ENCODE assay signal across 8 cellular contexts in the genomic region with DNA sequence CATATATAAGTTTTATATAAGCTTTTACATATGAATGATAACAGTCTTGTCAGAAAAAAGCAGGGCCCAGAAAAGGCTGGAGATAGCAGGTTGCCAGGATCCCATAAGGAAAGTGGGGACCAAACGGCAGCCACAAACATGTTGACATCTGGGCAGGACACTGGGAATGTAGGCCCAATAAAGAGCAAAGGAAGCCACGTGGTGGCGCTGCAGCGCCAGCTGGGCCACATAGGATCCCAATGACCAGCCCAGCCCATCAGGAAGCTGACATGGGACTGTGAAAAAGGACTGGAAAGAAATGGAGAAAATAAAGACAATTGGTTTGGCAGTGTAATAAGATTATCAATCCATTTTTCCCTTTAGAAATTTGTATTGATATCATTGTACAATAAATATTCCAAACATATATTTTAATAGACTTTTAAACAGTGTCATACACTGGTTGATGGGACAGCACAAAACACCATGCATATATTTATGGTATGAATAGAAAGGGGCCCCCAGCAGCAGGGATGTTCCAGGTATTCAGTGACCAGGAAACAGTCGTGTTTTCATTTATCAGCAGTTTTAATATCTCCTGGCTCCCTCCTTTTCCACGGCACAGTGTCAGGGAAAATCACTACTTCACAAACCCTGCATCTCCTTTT.
DNase-seq lines count a peak whose midpoint lies in the region; ATAC-seq, FAIRE-seq and TF ChIP-seq lines count a peak whose summit lies in the region.

No MANE protein-coding gene starts in this region.

- TF ChIP-seq CTCF in glutamatergic neuron (IDR thresholded peaks at IDR 0.05; ENCODE audit: partially characterized antibody, unreplicated experiment) = peak; percentile 68

- intact Hi-C loops in posterior vena cava (cut with DNase I) = no loop called here

- FAIRE-seq in TTC549 (lab: Jason Lieb, UNC) = peak; percentile 20

- peaks cover 14% of the 10 kb centered on the region for H3K4me1 Mint-ChIP-seq in glutamatergic neuron (ENCODE audit: low read depth, unreplicated experiment)

- H3K4me3 Mint-ChIP-seq in glutamatergic neuron (ENCODE audit: unreplicated experiment) = no peak overlapping the region

- H3K9me3 Mint-ChIP-seq in glutamatergic neuron (ENCODE audit: unreplicated experiment) = no peaks in the 10 kb centered on the region

- peaks cover 2% of the 10 kb centered on the region for H3K27me3 Mint-ChIP-seq in glutamatergic neuron (ENCODE audit: unreplicated experiment)

- no peak overlapping the region for H3K27ac Mint-ChIP-seq in glutamatergic neuron (ENCODE audit: unreplicated experiment)

- ATAC-seq in GM19397 (IDR thresholded peaks at IDR 0.05; ENCODE audit: unreplicated experiment) (no peak), HG02884 (IDR thresholded peaks at IDR 0.05; ENCODE audit: unreplicated experiment) (no peak)

- DNase-seq in DMS153 treated with DMSO at 0.1 percent for 48 hours (lab: John Stamatoyannopoulos, UW; ENCODE audit: unreplicated experiment) (peak; percentile 63), H4 (ENCODE audit: low spot score) (peak; percentile 67), NCI-H1436 (lab: John Stamatoyannopoulos, UW) (peak; percentile 47), glutamatergic neuron (peak; percentile 88), posterior vena cava (ENCODE audit: low spot score) (peak; percentile 88)

- no peaks in the 10 kb centered on the region for H3K36me3 Mint-ChIP-seq in glutamatergic neuron (ENCODE audit: unreplicated experiment)
